In genomic region chr9:93956183-93956784, GRCh38 we compare ENCODE assay signal across 18 cellular contexts. TPM values are rescaled to one million over a fixed set of nuclear protein-coding genes. Genes with fewer than 3 reads are reported as not detected.
DNase-seq lines count a peak whose midpoint lies in the region; ATAC-seq, FAIRE-seq and TF ChIP-seq lines count a peak whose summit lies in the region.
"Had no signal": no experiment of that assay in that cellular context is flagged by ENCODE, and none has a peak within 500 bp of the region (broad histone marks: within the 10 kb centered on the region; RNA-seq: fewer than 3 reads in every experiment).

No MANE protein-coding gene starts in this region.

- ATAC-seq in Panc1, result no peak
- ATAC-seq in stimulated activated effector memory CD8-positive, alpha-beta T cell treated with anti-CD3 and anti-CD28 coated beads, Interleukin-12 subunit alpha, Interleukin-12 subunit beta, amount 100 ng/mL, for 72 hours, result no peak
- ATAC-seq: GM12878 had no signal

- TF ChIP-seq CTCF in Panc1 (IDR thresholded peaks at IDR 0.05) (no peak), H1 (IDR thresholded peaks at IDR 0.05; ENCODE audit: control extremely low read depth in 1 of 3, insufficient read depth in 1 of 3, low read depth in 1 of 3, low read length in 3 of 3) (no peak)

- H3K9me3 Mint-ChIP-seq in activated CD4-positive, alpha-beta T cell treated with anti-CD3 and anti-CD28 coated beads, Interleukin-2, amount 10 ng/mL, durations not matched to agents 7 days and 5 days, result no peaks in the 10 kb centered on the region
- no peaks in the 10 kb centered on the region for H3K9me3 Mint-ChIP-seq in stimulated activated effector memory CD8-positive, alpha-beta T cell treated with anti-CD3 and anti-CD28 coated beads, Interleukin-12 subunit alpha, Interleukin-12 subunit beta, amount 100 ng/mL, for 72 hours

- no peaks in the 10 kb centered on the region for H3K4me1 ChIP-seq in Panc1 (ENCODE audit: control insufficient read depth, insufficient read depth, low read length)
- H3K4me1 ChIP-seq in H1 (replicated peaks in 1 of 4; ENCODE audit: control insufficient read depth in 3 of 4, insufficient read depth in 4 of 4, low read length in 3 of 4), result peaks cover 0 to 58% (median 35%) of the 10 kb centered on the region in 4 experiments; a peak in 6 of 7 replicates

- TF ChIP-seq POLR2A in H1 (IDR thresholded peaks at IDR 0.05; ENCODE audit: control extremely low read depth in 1 of 2, low read depth in 2 of 2, low read length in 2 of 2), result no peak

- no peak overlapping the region for H3K14ac ChIP-seq in H1 (ENCODE audit: insufficient read length)

- no peak overlapping the region for H2BK15ac ChIP-seq in H1 (ENCODE audit: low read length)

- TF ChIP-seq RAD21 in H1 (IDR thresholded peaks at IDR 0.05 in 1 of 2, conservative IDR thresholded peaks at IDR 0.05 in 1 of 2; ENCODE audit: low read depth in 2 of 2, low read length in 2 of 2), result no peak

- H2AFZ ChIP-seq in H1 (ENCODE audit: low read length), result no peak overlapping the region

- H2BK5ac ChIP-seq in H1 (ENCODE audit: low read depth, low read length), result no peak overlapping the region

- H2BK20ac ChIP-seq in H1 (ENCODE audit: low read length), result 0 out of 2 replicates have a peak overlapping the region, but pooled peaks have one; percentile 32

- TF ChIP-seq EP300 in H1 (IDR thresholded peaks at IDR 0.05; ENCODE audit: borderline replicate concordance in 1 of 2, low read depth in 2 of 2, low read length in 2 of 2), result no peak

- H3K4me2 ChIP-seq in H1 (ENCODE audit: insufficient read depth in 1 of 2, low read depth in 2 of 2, low read length in 2 of 2), result peak overlapping the region; percentile 92 to 94

- no peak overlapping the region for H3K18ac ChIP-seq in H1 (ENCODE audit: extremely low read depth, low read length)

- peaks cover 74% of the 10 kb centered on the region for H3K27me3 Mint-ChIP-seq in activated CD4-positive, alpha-beta T cell treated with anti-CD3 and anti-CD28 coated beads, Interleukin-2, amount 10 ng/mL, durations not matched to agents 7 days and 5 days

- peak overlapping the region; percentile 67 to 70 for H3K4me3 ChIP-seq in Panc1 (ENCODE audit: low read depth in 2 of 2, low read length in 2 of 2)
- peak overlapping the region in 1 of 4 experiments; percentile 57; a peak in 2 of 8 replicates for H3K4me3 ChIP-seq in H1 (ENCODE audit: extremely low read depth in 1 of 4, insufficient read depth in 2 of 4, low read depth in 3 of 4, low read length in 4 of 4)
- H3K4me3 ChIP-seq: GM12878 had no signal

- 0 out of 2 replicates have a peak overlapping the region, but pooled peaks have one; percentile 90 for H2BK12ac ChIP-seq in H1 (ENCODE audit: low read depth, low read length)

- no peak overlapping the region for H2BK120ac ChIP-seq in H1 (replicated peaks; ENCODE audit: low read depth, low read length)

- H3K36me3 Mint-ChIP-seq in activated CD4-positive, alpha-beta T cell treated with anti-CD3 and anti-CD28 coated beads, Interleukin-2, amount 10 ng/mL, durations not matched to agents 7 days and 5 days (ENCODE audit: low read depth), result peaks cover 12% of the 10 kb centered on the region
- H3K36me3 Mint-ChIP-seq in stimulated activated effector memory CD8-positive, alpha-beta T cell treated with anti-CD3 and anti-CD28 coated beads, Interleukin-12 subunit alpha, Interleukin-12 subunit beta, amount 100 ng/mL, for 72 hours, result peaks cover 8% of the 10 kb centered on the region

- H4K5ac ChIP-seq in H1 (ENCODE audit: insufficient read length, low read depth, low read length), result no peak overlapping the region

- DNase-seq in activated CD4-positive, alpha-beta T cell treated with anti-CD3 and anti-CD28 coated beads, Interleukin-2, amount 10 ng/mL, durations not matched to agents 7 days and 5 days, result no peak
- no peak for DNase-seq in activated CD4-positive, alpha-beta T cell treated with anti-CD3 and anti-CD28 coated beads, Interleukin-2, amount 50 U/mL, for 48 hours
- DNase-seq in Panc1 (ENCODE audit: low read depth, low spot score), result no peak
- no peak for DNase-seq in H1 (ENCODE audit: low read depth in 1 of 2, low spot score in 2 of 2)
- no peak for DNase-seq in stimulated activated effector memory CD8-positive, alpha-beta T cell treated with anti-CD3 and anti-CD28 coated beads, Interleukin-12 subunit alpha, Interleukin-12 subunit beta, amount 100 ng/mL, for 72 hours (ENCODE audit: low spot score in 2 of 2)
- DNase-seq in RKO (ENCODE audit: low spot score), result no peak
- no peak for DNase-seq in GDM1 (lab: John Stamatoyannopoulos, UW)
- DNase-seq in kidney tubule cell (ENCODE audit: low spot score), result no peak
- DNase-seq: ACHN; foreskin fibroblast; NCI-H446; SHP77; stimulated activated naive CD4-positive, alpha-beta T cell treated with Interleukin-2 at 50 U/mL for 16 hours had no signal

- FAIRE-seq in H1 (lab: Jason Lieb, UNC), result no peak
- FAIRE-seq: colon, GM12878 had no signal

- peaks cover 14% of the 10 kb centered on the region for H3K23me2 ChIP-seq in H1 (ENCODE audit: low read depth, low read length)

- peaks cover 9 to 40% of the 10 kb centered on the region in 2 experiments for H4K20me1 ChIP-seq in H1 (replicated peaks in 1 of 2; ENCODE audit: control insufficient read depth in 1 of 2, insufficient read depth in 2 of 2, low read length in 2 of 2)

- in situ Hi-C loops in Panc1 (cut with HindIII; ENCODE audit: low pct_unique_long_range_greater_than_20kb, low sequenced_read_pairs), result no loop called here

- peaks cover 31% of the 10 kb centered on the region for H3K4me1 Mint-ChIP-seq in activated CD4-positive, alpha-beta T cell treated with anti-CD3 and anti-CD28 coated beads, Interleukin-2, amount 10 ng/mL, durations not matched to agents 7 days and 5 days
- H3K4me1 Mint-ChIP-seq in stimulated activated effector memory CD8-positive, alpha-beta T cell treated with anti-CD3 and anti-CD28 coated beads, Interleukin-12 subunit alpha, Interleukin-12 subunit beta, amount 100 ng/mL, for 72 hours, result peaks cover 58% of the 10 kb centered on the region

- H3K4me3 Mint-ChIP-seq in activated CD4-positive, alpha-beta T cell treated with anti-CD3 and anti-CD28 coated beads, Interleukin-2, amount 10 ng/mL, durations not matched to agents 7 days and 5 days, result peak overlapping the region; percentile 64
- peak overlapping the region; percentile 73 for H3K4me3 Mint-ChIP-seq in stimulated activated effector memory CD8-positive, alpha-beta T cell treated with anti-CD3 and anti-CD28 coated beads, Interleukin-12 subunit alpha, Interleukin-12 subunit beta, amount 100 ng/mL, for 72 hours

- H3K27me3 ChIP-seq in Panc1 (ENCODE audit: control insufficient read depth, insufficient read depth, low read length) (no peaks in the 10 kb centered on the region), H1 (replicated peaks in 1 of 4; ENCODE audit: control insufficient read depth in 3 of 4, extremely low read depth in 1 of 4, insufficient read depth in 3 of 4, low read length in 3 of 4) (peaks cover 97 to 99% (median 97%) of the 10 kb centered on the region in 4 experiments)

- no peak overlapping the region for H3K27ac Mint-ChIP-seq in activated CD4-positive, alpha-beta T cell treated with anti-CD3 and anti-CD28 coated beads, Interleukin-2, amount 10 ng/mL, durations not matched to agents 7 days and 5 days
- no peak overlapping the region for H3K27ac Mint-ChIP-seq in stimulated activated effector memory CD8-positive, alpha-beta T cell treated with anti-CD3 and anti-CD28 coated beads, Interleukin-12 subunit alpha, Interleukin-12 subunit beta, amount 100 ng/mL, for 72 hours

- no peak overlapping the region for H2AK5ac ChIP-seq in H1 (ENCODE audit: low read depth, low read length)

- H4K91ac ChIP-seq in H1 (replicated peaks; ENCODE audit: insufficient read length, low read length), result no peak overlapping the region

- H3K4ac ChIP-seq in H1 (replicated peaks; ENCODE audit: insufficient read length, low read depth, low read length), result no peak overlapping the region

- no peak overlapping the region for H3K56ac ChIP-seq in H1 (replicated peaks; ENCODE audit: insufficient read length, low read depth, low read length)

- WGBS in H1 (ENCODE audit: extremely low coverage in 1 of 2, insufficient coverage in 1 of 2, insufficient read length in 1 of 2, insufficient replicate concordance in 2 of 2, low coverage in 1 of 2, low lambda C conversion rate in 2 of 2, missing lambda C conversion rate in 1 of 2), 2 experiments, result 51% methylated on average over 6 of the region's 6 CpGs; no CpG with 5 or more reads in 1 of the 2 experiments

- no peak overlapping the region for H4K8ac ChIP-seq in H1 (ENCODE audit: extremely low read depth, insufficient read depth, low read length)

- H3K27ac ChIP-seq in Panc1 (ENCODE audit: low read length), result peak overlapping the region; percentile 84
- no peak overlapping the region for H3K27ac ChIP-seq in H1 (ENCODE audit: low read depth, low read length)

- CTCF ChIA-PET in activated CD4-positive, alpha-beta T cell treated with anti-CD3 and anti-CD28 coated beads, Interleukin-2, amount 10 ng/mL, durations not matched to agents 7 days and 5 days (lab: Charles Lee), result no interaction called here
- CTCF ChIA-PET in Panc1 (lab: Charles Lee), result no interaction called here
- CTCF ChIA-PET in H1 (lab: Charles Lee; ENCODE audit: partially characterized antibody), result interaction anchor here (0.6 to 8.9 kb wide), 6 partner anchors 8 to 274 kb away, joined by 3 to 143 read pairs (median 4); no protein-coding TSS in a partner anchor

- no peaks in the 10 kb centered on the region for H3K79me2 ChIP-seq in H1 (ENCODE audit: control insufficient read depth in 1 of 2, insufficient read depth in 2 of 2, low read length in 2 of 2)

- POLR2A ChIA-PET in activated CD4-positive, alpha-beta T cell treated with anti-CD3 and anti-CD28 coated beads, Interleukin-2, amount 10 ng/mL, durations not matched to agents 7 days and 5 days (lab: Charles Lee), result no interaction called here
- POLR2A ChIA-PET in Panc1 (lab: Charles Lee), result no interaction called here
- POLR2A ChIA-PET in H1 (lab: Charles Lee; ENCODE audit: partially characterized antibody), result interaction anchor here (0.7 kb wide), 1 partner anchor 10 kb away, joined by 3 read pairs; no protein-coding TSS in a partner anchor

- no peaks in the 10 kb centered on the region for H3K79me1 ChIP-seq in H1 (ENCODE audit: low read depth, low read length)

- BruUV-seq in Panc1 (replicated peaks; lab: Mats Ljungman, UMichigan), result no TSS peak

- H3K9ac ChIP-seq in H1 (replicated peaks in 1 of 4; ENCODE audit: extremely low read depth in 1 of 4, low read depth in 3 of 4, low read length in 3 of 4), result no peak overlapping the region

- intact Hi-C loops in Panc1 (cut with micrococcal nuclease; ENCODE audit: unreplicated experiment), result no loop called here

- H3K9me3 ChIP-seq in Panc1 (ENCODE audit: control insufficient read depth, insufficient read depth, low read depth, low read length) (no peaks in the 10 kb centered on the region), H1 (ENCODE audit: insufficient read depth in 2 of 2, low read depth in 1 of 2, low read length in 1 of 2) (no peaks in the 10 kb centered on the region; a peak in 1 of 4 replicates)

- H3K36me3 ChIP-seq in Panc1 (ENCODE audit: control insufficient read depth, insufficient read depth, low read length), result no peaks in the 10 kb centered on the region
- peaks cover 0 to 18% (median 0%) of the 10 kb centered on the region in 4 experiments; a peak in 1 of 8 replicates for H3K36me3 ChIP-seq in H1 (ENCODE audit: control insufficient read depth in 2 of 4, insufficient read depth in 4 of 4, low read length in 3 of 4)

- H3K23ac ChIP-seq in H1 (ENCODE audit: insufficient read length), result no peak overlapping the region

RNA-seq across cellular contexts. Expression of gene BARX1, which starts 1.1 kb away (rescaled TPM):
- not detected for total RNA-seq in activated CD4-positive, alpha-beta T cell treated with anti-CD3 and anti-CD28 coated beads, Interleukin-2, amount 10 ng/mL, durations not matched to agents 7 days and 5 days
- total RNA-seq in Panc1 (2021; ENCODE audit: unreplicated experiment), result 81.2 TPM
- polyA plus RNA-seq in Panc1 (2012; ENCODE audit: insufficient read length), result 105 TPM
- total RNA-seq in H1 (2021; fragmentation: NEBNext Ultra II Directional; extraction: Animal tissue kit (Norgen Biotek cat#: 25700)), result 2.1 and 2.6 TPM in 2 replicates
- 0.79 and 1.3 TPM in 2 replicates for polyA plus RNA-seq in H1 (2011; rRNA removed)
- polyA plus RNA-seq in H1 (2011; cell fraction: cytosol; rRNA removed), result 1.00 TPM
- 1.4 TPM for polyA plus RNA-seq in H1 (2011; cell fraction: nucleus; rRNA removed)
- 0.68 to 0.87 TPM (median 0.76 TPM) in 4 replicates for polyA plus RNA-seq in H1 (2012, experiment 1 of 2)
- 0.92 TPM for polyA plus RNA-seq in H1 (2012, experiment 2 of 2)
- 2.3 TPM for polyA plus RNA-seq in H1 (2013, experiment 1 of 2)
- 2.3 TPM for polyA plus RNA-seq in H1 (2013, experiment 2 of 2)
- 0.22 TPM in 1 of 2 replicates, not detected in the other for polyA minus RNA-seq in H1 (2011; rRNA and poly(A)+ RNA removed)
- polyA minus RNA-seq in H1 (2011; cell fraction: cytosol; rRNA and poly(A)+ RNA removed), result not detected
- not detected for polyA minus RNA-seq in H1 (2011; cell fraction: nucleus; rRNA and poly(A)+ RNA removed)
- total RNA-seq: GM12878, lower leg skin, myocyte had no signal
- polyA plus RNA-seq: aorta, GM12878 had no signal

Comparison
In these comparisons a context has a peak if more than half of its experiments do, and no peak if none do; other contexts are left out.
1. RNA of gene BARX1, which starts 1.1 kb away (total RNA-seq): 81.2 TPM in Panc1 (single experiment); 2.1 to 2.6 TPM in H1 and not detected in activated CD4-positive, alpha-beta T cell treated with anti-CD3 and anti-CD28 coated beads, Interleukin-2, amount 10 ng/mL, durations not matched to agents 7 days and 5 days; every median in the first group is over 10 times any median in the second.